ENCODE assay signal across 22 cellular contexts in genomic region chr20:64136004-64136710, GRCh38. TPM values are rescaled to one million over a fixed set of nuclear protein-coding genes. Genes with fewer than 3 reads are reported as not detected.
"Had no signal": no experiment of that assay in that cellular context is flagged by ENCODE, and none has a peak within 500 bp of the region (broad histone marks: within the 10 kb centered on the region; RNA-seq: fewer than 3 reads in every experiment).

No MANE protein-coding gene starts in this region.

- H3K4me3 Mint-ChIP-seq: central memory CD8-positive, alpha-beta T cell; mesothelial cell of epicardium; nephron progenitor cell; stimulated activated effector memory CD8-positive, alpha-beta T cell treated with anti-CD3 and anti-CD28 coated beads, Interleukin-12 subunit alpha, Interleukin-12 subunit beta, amount 100 ng/mL, for 72 hours had no signal

- H3K4me3 ChIP-seq: coronary artery, lung, prostate gland, right lobe of liver, SJCRH30, smooth muscle cell, thoracic aorta had no signal

- H3K27ac ChIP-seq: coronary artery, prostate gland, right lobe of liver, SJCRH30, thoracic aorta had no signal

- H3K9me3 ChIP-seq: prostate gland, right lobe of liver, SJCRH30, thoracic aorta had no signal

- H3K4me1 ChIP-seq: prostate gland, right lobe of liver, SJCRH30 had no signal

- ATAC-seq: activated CD4-positive, CD25-positive, alpha-beta regulatory T cell treated with anti-CD3 and anti-CD28 coated beads, Interleukin-2, amount 50 U/mL, for 24 hours; right lobe of liver; stimulated activated effector memory CD8-positive, alpha-beta T cell treated with anti-CD3 and anti-CD28 coated beads, Interleukin-12 subunit alpha, Interleukin-12 subunit beta, amount 100 ng/mL, for 72 hours had no signal

- H3K36me3 Mint-ChIP-seq: brain; mesothelial cell of epicardium; stimulated activated effector memory CD8-positive, alpha-beta T cell treated with anti-CD3 and anti-CD28 coated beads, Interleukin-12 subunit alpha, Interleukin-12 subunit beta, amount 100 ng/mL, for 72 hours had no signal

- H3K27ac Mint-ChIP-seq: mesothelial cell of epicardium; nephron progenitor cell; stimulated activated effector memory CD8-positive, alpha-beta T cell treated with anti-CD3 and anti-CD28 coated beads, Interleukin-12 subunit alpha, Interleukin-12 subunit beta, amount 100 ng/mL, for 72 hours had no signal

- H3K4me2 ChIP-seq: smooth muscle cell had no signal

- FAIRE-seq: frontal cortex had no signal

- H3K9me3 Mint-ChIP-seq: brain; central memory CD8-positive, alpha-beta T cell; mesothelial cell of epicardium; nephron progenitor cell; stimulated activated effector memory CD8-positive, alpha-beta T cell treated with anti-CD3 and anti-CD28 coated beads, Interleukin-12 subunit alpha, Interleukin-12 subunit beta, amount 100 ng/mL, for 72 hours had no signal

- H3K27me3 ChIP-seq: right lobe of liver had no signal

- DNase-seq: activated CD4-positive, alpha-beta T cell treated with anti-CD3 and anti-CD28 coated beads, Interleukin-2, amount 50 U/mL, for 1 hour; activated CD8-positive, alpha-beta memory T cell treated with anti-CD3 and anti-CD28 coated beads for 24 hours; activated naive CD4-positive, alpha-beta T cell; nephron progenitor cell; occipital lobe; stimulated activated CD4-positive, alpha-beta T cell treated with anti-CD3 and anti-CD28 coated beads, Interleukin-4, amount 100 ng/mL, for 24 hours had no signal

- H3K36me3 ChIP-seq: prostate gland, right lobe of liver, SJCRH30, thoracic aorta had no signal

- H3K4me1 Mint-ChIP-seq: central memory CD8-positive, alpha-beta T cell; mesothelial cell of epicardium; stimulated activated effector memory CD8-positive, alpha-beta T cell treated with anti-CD3 and anti-CD28 coated beads, Interleukin-12 subunit alpha, Interleukin-12 subunit beta, amount 100 ng/mL, for 72 hours had no signal

RNA-seq across cellular contexts. Expression of gene MYT1, which starts 28.1 kb away (rescaled TPM):
- total RNA-seq: SJCRH30; T-helper 1 cell treated with Interleukin-12 subunit alpha and Interleukin-12 subunit beta and Interleukin-4 antibody, amounts not matched to agents 30 ng/mL and 1 ng/mL, for 36 hours; thoracic aorta had no signal
- polyA plus RNA-seq: esophagus, smooth muscle cell had no signal

RNA-seq across cellular contexts. Expression of gene NPBWR2, which starts 28.8 kb away (rescaled TPM):
- total RNA-seq: lung; mesothelial cell of epicardium; occipital lobe; prostate gland; right lobe of liver; SJCRH30; smooth muscle cell; T-helper 1 cell treated with Interleukin-12 subunit alpha and Interleukin-12 subunit beta and Interleukin-4 antibody, amounts not matched to agents 30 ng/mL and 1 ng/mL, for 36 hours; thoracic aorta; ureter had no signal
- polyA plus RNA-seq: esophagus, lung, smooth muscle cell had no signal

RNA-seq across cellular contexts. Expression of gene LKAAEAR1, which starts 52.0 kb away (rescaled TPM):
- total RNA-seq: mesothelial cell of epicardium; right lobe of liver; SJCRH30; smooth muscle cell; T-helper 1 cell treated with Interleukin-12 subunit alpha and Interleukin-12 subunit beta and Interleukin-4 antibody, amounts not matched to agents 30 ng/mL and 1 ng/mL, for 36 hours; thoracic aorta; ureter had no signal
